Comparison of ENCODE assay signal across 8 cellular contexts in the genomic region with DNA sequence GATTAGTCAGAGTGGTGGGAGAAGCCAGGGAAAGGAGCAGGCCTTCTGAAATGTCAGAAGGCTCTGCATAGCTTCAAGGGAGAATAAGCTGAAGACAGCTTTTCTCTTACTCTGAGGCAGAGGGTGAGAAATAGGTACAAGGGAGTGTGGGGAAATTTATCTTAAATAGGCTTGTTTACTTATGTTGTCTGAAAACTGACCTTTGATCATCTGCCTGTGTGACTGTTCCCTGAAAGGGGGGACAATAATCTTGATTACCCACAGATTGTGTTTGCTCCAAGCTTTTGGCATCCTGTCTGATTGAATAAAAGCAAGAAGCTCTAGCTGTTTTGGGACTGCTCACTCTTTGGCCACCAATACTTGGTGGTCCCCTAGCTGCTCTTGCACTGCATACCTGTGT.
"Had no signal": no experiment of that assay in that cellular context is flagged by ENCODE, and none has a peak within 500 bp of the region (broad histone marks: within the 10 kb centered on the region; RNA-seq: fewer than 3 reads in every experiment).

No MANE protein-coding gene starts in this region.

- H2AFZ ChIP-seq: GM23338 had no signal

- H3K27ac ChIP-seq: HL-60 had no signal

- H3K4me1 ChIP-seq: HAP-1 had no signal

- H3K4me2 ChIP-seq: GM23338 had no signal

- H3K4me3 ChIP-seq: GM23338, HAP-1, K562 had no signal

- FAIRE-seq: K562 had no signal

- H3K36me3 ChIP-seq: HAP-1 had no signal

- H3K9me3 ChIP-seq: HAP-1 had no signal

- DNase-seq: H7, HFFc6, IMR-90, KG1 had no signal
